Comparison of ENCODE assay signal across 12 cellular contexts in genomic region chr18:76460482-76460881, GRCh38. TPM values are rescaled to one million over a fixed set of nuclear protein-coding genes. Genes with fewer than 3 reads are reported as not detected.
A peak's percentile ranks its signal among the peaks of the same experiment; 100 is the strongest.
DNase-seq lines count a peak whose midpoint lies in the region; ATAC-seq and TF ChIP-seq lines count a peak whose summit lies in the region.
"Had no signal": no experiment of that assay in that cellular context is flagged by ENCODE, and none has a peak within 500 bp of the region (broad histone marks: within the 10 kb centered on the region; RNA-seq: fewer than 3 reads in every experiment).

No MANE protein-coding gene starts in this region.

- H3K27me3 ChIP-seq in right atrium auricular region (no peaks in the 10 kb centered on the region), esophagus squamous epithelium (no peaks in the 10 kb centered on the region), ovary (no peaks in the 10 kb centered on the region)

- peaks cover 0 to 21% of the 10 kb centered on the region in 2 donors for H3K4me1 ChIP-seq in right atrium auricular region
- peaks cover 10 to 37% (median 22%) of the 10 kb centered on the region in 3 donors for H3K4me1 ChIP-seq in esophagus squamous epithelium
- peaks cover 32% of the 10 kb centered on the region for H3K4me1 ChIP-seq in ovary (ENCODE audit: insufficient read depth)

- TF ChIP-seq POLR2A in esophagus squamous epithelium (IDR thresholded peaks at IDR 0.05) (no peak), ovary (IDR thresholded peaks at IDR 0.05) (no peak)

- no peak for ATAC-seq in Right ventricle myocardium superior (ENCODE audit: poor library complexity)
- ATAC-seq in HG03139 (IDR thresholded peaks at IDR 0.05; ENCODE audit: unreplicated experiment), result no peak

- DNase-seq in right atrium auricular region (ENCODE audit: low spot score) (peak; percentile 28), Right ventricle myocardium superior (no peak), esophagus squamous epithelium (lab: John Stamatoyannopoulos, UW) (no peak), ovary (peak in 1 of 5 donors; percentile 23), occipital lobe (lab: John Stamatoyannopoulos, UW) (no peak), posterior cingulate gyrus (no peak), RPMI8226 (no peak)
- DNase-seq: mucosa of descending colon, NCI-H1105, NCI-H526 had no signal

- 57 to 58% methylated on average over 8 to 9 of the region's 9 CpGs for WGBS in esophagus squamous epithelium, 2 donors
- 25 to 37% (median 36%) methylated on average over 9 of the region's 9 CpGs for WGBS in ovary, 3 donors

- intact Hi-C loops in Right ventricle myocardium superior (cut with DNase I) (no loop called here), esophagus squamous epithelium (cut with DNase I) (no loop called here), ovary (cut with DNase I) (no loop called here), posterior cingulate gyrus (cut with DNase I) (no loop called here)

- no peak overlapping the region for H3K4me3 ChIP-seq in right atrium auricular region
- H3K4me3 ChIP-seq in esophagus squamous epithelium, result no peak overlapping the region
- no peak overlapping the region for H3K4me3 ChIP-seq in ovary
- H3K4me3 ChIP-seq: mucosa of descending colon, skin epidermis had no signal

- no peak for TF ChIP-seq EP300 in ovary (IDR thresholded peaks at IDR 0.05)

- H3K36me3 ChIP-seq in right atrium auricular region (no peaks in the 10 kb centered on the region), esophagus squamous epithelium (peaks cover 0 to 41% (median 0%) of the 10 kb centered on the region in 3 donors), ovary (no peaks in the 10 kb centered on the region)

- TF ChIP-seq CTCF in right atrium auricular region (IDR thresholded peaks at IDR 0.05), result no peak
- TF ChIP-seq CTCF in esophagus squamous epithelium (IDR thresholded peaks at IDR 0.05), result no peak
- no peak for TF ChIP-seq CTCF in ovary (IDR thresholded peaks at IDR 0.05)

- peak overlapping the region in 1 of 2 donors; percentile 81 for H3K27ac ChIP-seq in right atrium auricular region
- peak overlapping the region; percentile 35 to 80 (median 71) for H3K27ac ChIP-seq in esophagus squamous epithelium
- H3K27ac ChIP-seq in ovary, result peak overlapping the region; percentile 43 to 76

- H3K9me3 ChIP-seq in right atrium auricular region (no peaks in the 10 kb centered on the region), esophagus squamous epithelium (no peaks in the 10 kb centered on the region), ovary (no peaks in the 10 kb centered on the region)
- H3K9me3 ChIP-seq: mucosa of descending colon had no signal

RNA-seq across cellular contexts. Expression of gene ZNF516, which starts 34.6 kb away (rescaled TPM):
- 10 to 100 TPM; 11.0 to 14.0 TPM for total RNA-seq in right atrium auricular region
- total RNA-seq in Right ventricle myocardium superior, result 12.6 TPM
- total RNA-seq in esophagus squamous epithelium, result 10 to 100 TPM; 18.0 to 23.9 (median 19.2) TPM
- total RNA-seq in ovary, result 100 to 1,000 TPM in 3 of 7 donors, 10 to 100 TPM in 4; 44.9 to 110 (median 99.9) TPM
- polyA plus RNA-seq in ovary, result 10 to 100 TPM; 13.5 to 25.4 TPM
- total RNA-seq in occipital lobe, result 15.0 TPM
